ENCODE assay signal across 16 cellular contexts in the genomic region with DNA sequence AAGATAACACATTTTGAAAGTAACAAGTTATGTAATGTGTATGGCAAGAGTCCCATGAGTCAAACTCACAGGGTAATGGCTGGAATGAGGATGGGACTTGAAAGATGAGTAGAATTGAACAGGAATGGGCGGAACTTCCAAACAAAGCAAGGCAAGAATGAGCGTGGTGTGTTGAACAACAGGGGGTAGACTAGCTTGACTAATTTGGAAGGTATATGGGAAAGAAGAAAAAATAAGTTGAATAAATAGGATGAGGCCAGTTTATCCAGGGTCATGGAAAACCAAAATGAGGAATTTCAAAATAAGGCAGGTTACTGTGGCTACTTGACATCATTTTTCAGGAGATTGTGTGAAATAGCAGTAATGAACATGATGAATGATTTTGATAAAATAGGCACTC.
"Had no signal": no experiment of that assay in that cellular context is flagged by ENCODE, and none has a peak within 500 bp of the region (broad histone marks: within the 10 kb centered on the region; RNA-seq: fewer than 3 reads in every experiment).

No MANE protein-coding gene starts in this region.

- H3K9me3 ChIP-seq: body of pancreas, esophagus muscularis mucosa, tibial artery, vagina had no signal

- DNase-seq: activated CD4-positive, alpha-beta T cell treated with anti-CD3 and anti-CD28 coated beads, Interleukin-2, amount 10 ng/mL, durations not matched to agents 7 days and 5 days; activated CD4-positive, CD25-positive, alpha-beta regulatory T cell; activated CD8-positive, alpha-beta memory T cell treated with anti-CD3 and anti-CD28 coated beads for 24 hours; activated naive CD4-positive, alpha-beta T cell treated with anti-CD3 and anti-CD28 coated beads, Interleukin-2, amount 10 ng/mL, durations not matched to agents 7 days and 5 days; body of pancreas; dermis blood vessel endothelial cell; kidney glomerular epithelial cell; naive B cell; occipital lobe; right cardiac atrium; small intestine; T-helper 2 cell; tibial artery had no signal

- H3K27ac ChIP-seq: body of pancreas, esophagus muscularis mucosa, tibial artery, vagina had no signal

- H3K4me3 ChIP-seq: body of pancreas, esophagus muscularis mucosa, tibial artery, vagina had no signal

- H3K27me3 ChIP-seq: body of pancreas, esophagus muscularis mucosa, tibial artery, vagina had no signal

- ATAC-seq: activated T-helper 17 cell treated with anti-CD3 and anti-CD28 coated beads, Interleukin-2, amount 50 U/mL, for 72 hours; body of pancreas; right cardiac atrium had no signal

- H3K36me3 ChIP-seq: tibial artery, vagina had no signal
